Comparison of ENCODE assay signal across 15 cellular contexts in the genomic region with DNA sequence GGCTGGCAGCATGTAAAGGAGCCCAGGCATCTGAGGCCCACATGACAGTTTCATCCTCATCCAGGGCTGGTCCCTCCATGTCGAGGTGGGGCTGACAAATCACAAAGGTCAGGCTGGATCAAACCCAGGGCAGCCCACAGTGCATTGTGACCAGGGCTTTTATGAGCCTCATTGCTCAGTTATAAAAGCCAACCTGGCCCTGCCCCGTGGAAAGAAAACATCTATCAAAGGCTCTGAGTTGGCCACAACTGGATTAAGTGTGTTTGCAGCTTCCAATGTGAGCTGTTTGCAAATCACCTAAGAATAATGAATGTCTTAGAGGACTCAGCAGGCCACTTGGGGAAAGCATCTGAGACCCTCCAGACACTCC. TPM values are rescaled to one million over a fixed set of nuclear protein-coding genes. Genes with fewer than 3 reads are reported as not detected.
A peak's percentile ranks its signal among the peaks of the same experiment; 100 is the strongest.
DNase-seq lines count a peak whose midpoint lies in the region; ATAC-seq and TF ChIP-seq lines count a peak whose summit lies in the region.
"Had no signal": no experiment of that assay in that cellular context is flagged by ENCODE, and none has a peak within 500 bp of the region (broad histone marks: within the 10 kb centered on the region; RNA-seq: fewer than 3 reads in every experiment).

No MANE protein-coding gene starts in this region.

- peaks cover 18 to 79% (median 39%) of the 10 kb centered on the region in 3 donors for H3K4me1 ChIP-seq in esophagus squamous epithelium
- H3K4me1 ChIP-seq in heart left ventricle = peaks cover 0 to 14% (median 0%) of the 10 kb centered on the region in 12 donors

- no peaks in the 10 kb centered on the region for H3K9me3 ChIP-seq in esophagus squamous epithelium
- H3K9me3 ChIP-seq in heart left ventricle = no peaks in the 10 kb centered on the region
- H3K9me3 ChIP-seq: tibial nerve had no signal

- H3K4me3 ChIP-seq in esophagus squamous epithelium (no peak overlapping the region), heart left ventricle (no peak overlapping the region)
- H3K4me3 ChIP-seq: K562, tibial nerve had no signal

- TF ChIP-seq CTCF in esophagus squamous epithelium (IDR thresholded peaks at IDR 0.05) (no peak), heart left ventricle (IDR thresholded peaks at IDR 0.05) (no peak)

- DNase-seq in EH (ENCODE audit: low read depth) (peak; percentile 30), RPMI7951 (ENCODE audit: low read depth) (peak; percentile 50), esophagus squamous epithelium (lab: John Stamatoyannopoulos, UW) (no peak), renal cortical epithelial cell (ENCODE audit: low read depth) (peak; percentile 50), heart left ventricle (no peak), hepatic stellate cell (ENCODE audit: low spot score) (no peak)
- DNase-seq: activated CD8-positive, alpha-beta memory T cell treated with anti-CD3 and anti-CD28 coated beads for 24 hours; central memory CD4-positive, alpha-beta T cell; DMS53; NCI-H1417 treated with DMSO at 0.1 percent for 48 hours; NCI-H446 had no signal

- intact Hi-C loops in esophagus squamous epithelium (cut with DNase I) (no loop called here), heart left ventricle (cut with DNase I) (no loop called here)

- H3K27ac ChIP-seq in esophagus squamous epithelium = peak overlapping the region; percentile 83 to 89 (median 87)
- H3K27ac ChIP-seq in heart left ventricle = no peak overlapping the region
- H3K27ac ChIP-seq: tibial nerve had no signal

- ATAC-seq in heart left ventricle (no peak), GM21717 (IDR thresholded peaks at IDR 0.05; ENCODE audit: unreplicated experiment) (no peak), HG03196 (IDR thresholded peaks at IDR 0.05; ENCODE audit: unreplicated experiment) (no peak)

- peaks cover 0 to 22% (median 0%) of the 10 kb centered on the region in 3 donors for H3K36me3 ChIP-seq in esophagus squamous epithelium
- H3K36me3 ChIP-seq in heart left ventricle = peaks cover 0 to 11% (median 0%) of the 10 kb centered on the region in 9 donors

- no CpG with 5 or more reads among the region's 2 CpGs for WGBS in esophagus squamous epithelium, 2 donors
- WGBS in heart left ventricle, 4 donors = 53 to 83% (median 71%) methylated on average over 2 of the region's 2 CpGs

- H3K27me3 ChIP-seq in esophagus squamous epithelium (no peaks in the 10 kb centered on the region), heart left ventricle (no peaks in the 10 kb centered on the region)
- H3K27me3 ChIP-seq: tibial nerve had no signal

- no peak for TF ChIP-seq POLR2A in esophagus squamous epithelium (IDR thresholded peaks at IDR 0.05)
- TF ChIP-seq POLR2A in heart left ventricle (IDR thresholded peaks at IDR 0.05) = no peak

RNA-seq across cellular contexts. Expression of gene GRHL3, which starts 45.4 kb away (rescaled TPM):
- not detected in 2 replicates for total RNA-seq in RPMI7951 (2014; rRNA removed; shearing (Covaris generic))
- total RNA-seq in esophagus squamous epithelium (100 to 1,000 TPM in 2 of 4 donors, 10 to 100 TPM in 2; 77.6 to 179 (median 115) TPM), renal cortical epithelial cell (2.5 and 11.1 TPM in 2 replicates), heart left ventricle (under 1 TPM in 1 of 9 donors, not detected in 8; 0.61 TPM)
- polyA plus RNA-seq in heart left ventricle = under 1 TPM in 1 of 2 donors, not detected in 1; 0.03 TPM
- total RNA-seq: K562, tibial nerve had no signal

RNA-seq across cellular contexts. Expression of gene STPG1, which starts 49.0 kb away (rescaled TPM):
- 8.6 and 11.8 TPM in 2 replicates for total RNA-seq in RPMI7951 (2014; rRNA removed; shearing (Covaris generic))
- total RNA-seq in esophagus squamous epithelium = 1 to 10 TPM; 2.6 to 6.9 (median 5.6) TPM
- 3.6 and 9.9 TPM in 2 replicates for total RNA-seq in renal cortical epithelial cell
- 1 to 10 TPM; 3.8 to 6.9 (median 4.8) TPM for total RNA-seq in heart left ventricle
- polyA plus RNA-seq in heart left ventricle = 1 to 10 TPM; 4.5 to 5.2 TPM

RNA-seq across cellular contexts. Expression of gene NIPAL3, which starts 51.0 kb away (rescaled TPM):
- total RNA-seq in RPMI7951 (2014; rRNA removed; shearing (Covaris generic)) = 17.5 TPM in 2 replicates
- total RNA-seq in esophagus squamous epithelium (10 to 100 TPM; 25.0 to 36.5 (median 31.3) TPM), renal cortical epithelial cell (60.4 and 95.8 TPM in 2 replicates), heart left ventricle (10 to 100 TPM; 24.7 to 48.3 (median 29.7) TPM)
- 10 to 100 TPM in 1 of 2 donors, 1 to 10 TPM in 1; 9.8 to 15.9 TPM for polyA plus RNA-seq in heart left ventricle

Comparison
In these comparisons a context has a peak if more than half of its experiments do, and no peak if none do; other contexts are left out.
1. DNase-seq: peak in EH (single experiment), RPMI7951 (single experiment) and renal cortical epithelial cell (single experiment); none in esophagus squamous epithelium (single experiment), heart left ventricle (0 of 5) and hepatic stellate cell (single experiment).
2. H3K27ac ChIP-seq: peak in esophagus squamous epithelium (4 of 4); none in heart left ventricle (0 of 12).